In genomic region chr20:50931306-50932015, GRCh38 we compare ENCODE assay signal across 1 cellular context.
TF ChIP-seq lines count a peak whose summit lies in the region.

Gene ADNP (minus strand): TSS chr20:50931437. CDS start chr20:50903996, 27,441 bp downstream.

TF ChIP-seq in HepG2, 621 proteins besides CTCF, POLR2A, EP300 and RAD21 (continued from another document and continues in another):
- no peak for TF ChIP-seq ZNF646 (CRISPR knock-in tag; IDR thresholded peaks at IDR 0.05)
- TF ChIP-seq TRIM24 (CRISPR knock-in tag; IDR thresholded peaks at IDR 0.05) = no peak
- peak; percentile 81 for TF ChIP-seq BORCS8-MEF2B (CRISPR knock-in tag; IDR thresholded peaks at IDR 0.05)
- TF ChIP-seq, protein P1, sequence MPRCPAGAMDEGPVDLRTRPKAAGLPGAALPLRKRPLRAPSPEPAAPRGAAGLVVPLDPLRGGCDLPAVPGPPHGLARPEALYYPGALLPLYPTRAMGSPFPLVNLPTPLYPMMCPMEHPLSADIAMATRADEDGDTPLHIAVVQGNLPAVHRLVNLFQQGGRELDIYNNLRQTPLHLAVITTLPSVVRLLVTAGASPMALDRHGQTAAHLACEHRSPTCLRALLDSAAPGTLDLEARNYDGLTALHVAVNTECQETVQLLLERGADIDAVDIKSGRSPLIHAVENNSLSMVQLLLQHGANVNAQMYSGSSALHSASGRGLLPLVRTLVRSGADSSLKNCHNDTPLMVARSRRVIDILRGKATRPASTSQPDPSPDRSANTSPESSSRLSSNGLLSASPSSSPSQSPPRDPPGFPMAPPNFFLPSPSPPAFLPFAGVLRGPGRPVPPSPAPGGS (CRISPR knock-in tag; IDR thresholded peaks at IDR 0.05) = 0 out of 2 replicates have a peak, but pooled peaks have one; percentile 19
- TF ChIP-seq RBM39 (IDR thresholded peaks at IDR 0.05; ENCODE audit: low read depth, low read length, poor library complexity, severe bottlenecking) = peak; percentile 96
- 0 out of 2 replicates have a peak, but pooled peaks have one; percentile 33 for TF ChIP-seq HOXD1 (CRISPR knock-in tag; IDR thresholded peaks at IDR 0.05)
- TF ChIP-seq YEATS4 (CRISPR knock-in tag; IDR thresholded peaks at IDR 0.05; ENCODE audit: borderline replicate concordance) = peak; percentile 67
- TF ChIP-seq NR0B2 (CRISPR knock-in tag; IDR thresholded peaks at IDR 0.05) = 0 out of 2 replicates have a peak, but pooled peaks have one; percentile 53
- TF ChIP-seq, protein P2, sequence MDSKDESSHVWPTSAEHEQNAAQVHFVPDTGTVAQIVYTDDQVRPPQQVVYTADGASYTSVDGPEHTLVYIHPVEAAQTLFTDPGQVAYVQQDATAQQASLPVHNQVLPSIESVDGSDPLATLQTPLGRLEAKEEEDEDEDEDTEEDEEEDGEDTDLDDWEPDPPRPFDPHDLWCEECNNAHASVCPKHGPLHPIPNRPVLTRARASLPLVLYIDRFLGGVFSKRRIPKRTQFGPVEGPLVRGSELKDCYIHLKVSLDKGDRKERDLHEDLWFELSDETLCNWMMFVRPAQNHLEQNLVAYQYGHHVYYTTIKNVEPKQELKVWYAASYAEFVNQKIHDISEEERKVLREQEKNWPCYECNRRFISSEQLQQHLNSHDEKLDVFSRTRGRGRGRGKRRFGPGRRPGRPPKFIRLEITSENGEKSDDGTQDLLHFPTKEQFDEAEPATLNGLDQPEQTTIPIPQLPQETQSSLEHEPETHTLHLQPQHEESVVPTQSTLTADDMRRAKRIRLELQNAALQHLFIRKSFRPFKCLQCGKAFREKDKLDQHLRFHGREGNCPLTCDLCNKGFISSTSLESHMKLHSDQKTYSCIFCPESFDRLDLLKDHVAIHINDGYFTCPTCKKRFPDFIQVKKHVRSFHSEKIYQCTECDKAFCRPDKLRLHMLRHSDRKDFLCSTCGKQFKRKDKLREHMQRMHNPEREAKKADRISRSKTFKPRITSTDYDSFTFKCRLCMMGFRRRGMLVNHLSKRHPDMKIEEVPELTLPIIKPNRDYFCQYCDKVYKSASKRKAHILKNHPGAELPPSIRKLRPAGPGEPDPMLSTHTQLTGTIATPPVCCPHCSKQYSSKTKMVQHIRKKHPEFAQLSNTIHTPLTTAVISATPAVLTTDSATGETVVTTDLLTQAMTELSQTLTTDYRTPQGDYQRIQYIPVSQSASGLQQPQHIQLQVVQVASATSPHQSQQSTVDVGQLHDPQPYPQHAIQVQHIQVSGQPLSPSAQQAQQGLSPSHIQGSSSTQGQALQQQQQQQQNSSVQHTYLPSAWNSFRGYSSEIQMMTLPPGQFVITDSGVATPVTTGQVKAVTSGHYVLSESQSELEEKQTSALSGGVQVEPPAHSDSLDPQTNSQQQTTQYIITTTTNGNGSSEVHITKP (CRISPR knock-in tag; IDR thresholded peaks at IDR 0.05; ENCODE audit: low read depth) = peak; percentile 92
- TF ChIP-seq CEBPB (IDR thresholded peaks at IDR 0.05; ENCODE audit: borderline replicate concordance, low read depth, low read length) = no peak
- TF ChIP-seq, protein P3, sequence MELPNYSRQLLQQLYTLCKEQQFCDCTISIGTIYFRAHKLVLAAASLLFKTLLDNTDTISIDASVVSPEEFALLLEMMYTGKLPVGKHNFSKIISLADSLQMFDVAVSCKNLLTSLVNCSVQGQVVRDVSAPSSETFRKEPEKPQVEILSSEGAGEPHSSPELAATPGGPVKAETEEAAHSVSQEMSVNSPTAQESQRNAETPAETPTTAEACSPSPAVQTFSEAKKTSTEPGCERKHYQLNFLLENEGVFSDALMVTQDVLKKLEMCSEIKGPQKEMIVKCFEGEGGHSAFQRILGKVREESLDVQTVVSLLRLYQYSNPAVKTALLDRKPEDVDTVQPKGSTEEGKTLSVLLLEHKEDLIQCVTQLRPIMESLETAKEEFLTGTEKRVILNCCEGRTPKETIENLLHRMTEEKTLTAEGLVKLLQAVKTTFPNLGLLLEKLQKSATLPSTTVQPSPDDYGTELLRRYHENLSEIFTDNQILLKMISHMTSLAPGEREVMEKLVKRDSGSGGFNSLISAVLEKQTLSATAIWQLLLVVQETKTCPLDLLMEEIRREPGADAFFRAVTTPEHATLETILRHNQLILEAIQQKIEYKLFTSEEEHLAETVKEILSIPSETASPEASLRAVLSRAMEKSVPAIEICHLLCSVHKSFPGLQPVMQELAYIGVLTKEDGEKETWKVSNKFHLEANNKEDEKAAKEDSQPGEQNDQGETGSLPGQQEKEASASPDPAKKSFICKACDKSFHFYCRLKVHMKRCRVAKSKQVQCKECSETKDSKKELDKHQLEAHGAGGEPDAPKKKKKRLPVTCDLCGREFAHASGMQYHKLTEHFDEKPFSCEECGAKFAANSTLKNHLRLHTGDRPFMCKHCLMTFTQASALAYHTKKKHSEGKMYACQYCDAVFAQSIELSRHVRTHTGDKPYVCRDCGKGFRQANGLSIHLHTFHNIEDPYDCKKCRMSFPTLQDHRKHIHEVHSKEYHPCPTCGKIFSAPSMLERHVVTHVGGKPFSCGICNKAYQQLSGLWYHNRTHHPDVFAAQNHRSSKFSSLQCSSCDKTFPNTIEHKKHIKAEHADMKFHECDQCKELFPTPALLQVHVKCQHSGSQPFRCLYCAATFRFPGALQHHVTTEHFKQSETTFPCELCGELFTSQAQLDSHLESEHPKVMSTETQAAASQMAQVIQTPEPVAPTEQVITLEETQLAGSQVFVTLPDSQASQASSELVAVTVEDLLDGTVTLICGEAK (IDR thresholded peaks at IDR 0.05) = no peak
- TF ChIP-seq, protein P3 (CRISPR knock-in tag; IDR thresholded peaks at IDR 0.05) = 0 out of 2 replicates have a peak, but pooled peaks have one; percentile 27
- TF ChIP-seq TCF12 (IDR thresholded peaks at IDR 0.05) = no peak
- TF ChIP-seq TCF12 (CRISPR knock-in tag; IDR thresholded peaks at IDR 0.05) = peak; percentile 56
- 0 out of 2 replicates have a peak, but pooled peaks have one; percentile 52 for TF ChIP-seq STAT5B (CRISPR knock-in tag; IDR thresholded peaks at IDR 0.05)
- no peak for TF ChIP-seq GZF1 (CRISPR knock-in tag; IDR thresholded peaks at IDR 0.05)
- no peak for TF ChIP-seq ZNF672 (CRISPR knock-in tag; IDR thresholded peaks at IDR 0.05)
- TF ChIP-seq ARID4A (CRISPR knock-in tag; IDR thresholded peaks at IDR 0.05; ENCODE audit: borderline replicate concordance) = 0 out of 2 replicates have a peak, but pooled peaks have one; percentile 18
- no peak for TF ChIP-seq ZNF747 (CRISPR knock-in tag; IDR thresholded peaks at IDR 0.05; ENCODE audit: borderline replicate concordance)
- TF ChIP-seq PTBP1 (IDR thresholded peaks at IDR 0.05; ENCODE audit: low read depth, low read length, poor library complexity, severe bottlenecking) = peak; percentile 79
- TF ChIP-seq, protein P4, sequence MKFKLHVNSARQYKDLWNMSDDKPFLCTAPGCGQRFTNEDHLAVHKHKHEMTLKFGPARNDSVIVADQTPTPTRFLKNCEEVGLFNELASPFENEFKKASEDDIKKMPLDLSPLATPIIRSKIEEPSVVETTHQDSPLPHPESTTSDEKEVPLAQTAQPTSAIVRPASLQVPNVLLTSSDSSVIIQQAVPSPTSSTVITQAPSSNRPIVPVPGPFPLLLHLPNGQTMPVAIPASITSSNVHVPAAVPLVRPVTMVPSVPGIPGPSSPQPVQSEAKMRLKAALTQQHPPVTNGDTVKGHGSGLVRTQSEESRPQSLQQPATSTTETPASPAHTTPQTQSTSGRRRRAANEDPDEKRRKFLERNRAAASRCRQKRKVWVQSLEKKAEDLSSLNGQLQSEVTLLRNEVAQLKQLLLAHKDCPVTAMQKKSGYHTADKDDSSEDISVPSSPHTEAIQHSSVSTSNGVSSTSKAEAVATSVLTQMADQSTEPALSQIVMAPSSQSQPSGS (CRISPR knock-in tag; IDR thresholded peaks at IDR 0.05) = peak; percentile 84
- TF ChIP-seq FOXK1 (CRISPR knock-in tag; IDR thresholded peaks at IDR 0.05; ENCODE audit: borderline replicate concordance, low read depth) = peak; percentile 44; the same call in 1 of the 2 replicates
- no peak for TF ChIP-seq ATAD3A (CRISPR knock-in tag; IDR thresholded peaks at IDR 0.05)
